In the genomic region with DNA sequence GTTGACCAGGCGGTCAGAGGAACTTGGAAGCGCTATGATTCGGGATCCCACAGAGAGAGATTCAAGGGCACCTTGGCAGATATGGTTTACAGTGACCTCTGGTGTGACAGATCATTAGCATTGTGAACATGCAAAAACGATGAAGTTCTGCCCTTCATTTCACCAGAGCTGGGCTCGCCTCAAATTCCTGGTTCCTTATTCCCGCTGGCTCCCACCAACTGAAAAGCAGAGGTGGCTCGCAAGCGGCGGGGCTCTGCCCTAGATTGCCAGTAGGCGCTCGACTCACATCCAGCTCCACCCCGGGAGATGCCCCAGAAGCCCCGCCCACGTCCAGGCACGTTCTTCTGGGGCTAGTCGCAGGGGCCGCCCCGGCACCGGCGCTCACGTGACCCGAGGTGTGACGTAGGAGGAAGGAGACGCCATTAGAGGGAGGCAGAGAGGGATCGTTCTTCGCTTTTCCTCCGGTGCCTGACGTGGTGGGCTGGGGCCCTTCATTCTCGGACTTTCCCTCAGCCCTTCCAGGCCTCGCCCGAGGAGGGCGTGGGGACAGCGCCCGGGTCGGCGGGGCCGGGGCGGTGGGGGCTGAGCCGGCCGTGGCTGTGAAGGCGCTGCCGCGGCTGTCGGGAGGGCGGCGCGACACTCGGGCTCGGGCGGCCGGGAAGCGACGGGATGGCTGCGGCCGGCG, we compare ENCODE assay signal across 8 cellular contexts. TPM values are rescaled to one million over a fixed set of nuclear protein-coding genes. Genes with fewer than 3 reads are reported as not detected.
DNase-seq lines count a peak whose midpoint lies in the region; TF ChIP-seq lines count a peak whose summit lies in the region.

A gene with protein sequence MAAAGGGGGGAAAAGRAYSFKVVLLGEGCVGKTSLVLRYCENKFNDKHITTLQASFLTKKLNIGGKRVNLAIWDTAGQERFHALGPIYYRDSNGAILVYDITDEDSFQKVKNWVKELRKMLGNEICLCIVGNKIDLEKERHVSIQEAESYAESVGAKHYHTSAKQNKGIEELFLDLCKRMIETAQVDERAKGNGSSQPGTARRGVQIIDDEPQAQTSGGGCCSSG (plus strand): TSS at position 403 of the 685 bp plus-strand sequence. CDS start 267 bp downstream, at position 670.

- H3F3A ChIP-seq in MM.1S (ENCODE audit: insufficient read depth, low read length) (no peaks in the 10 kb centered on the region), neural cell (ENCODE audit: insufficient read depth, low read length, poor library complexity, severe bottlenecking) (no peaks in the 10 kb centered on the region)

- peak within 1 kb of the TSS; percentile 79 for H3K9ac ChIP-seq in MM.1S (ENCODE audit: low read length)
- peak within 1 kb of the TSS; percentile 86 for H3K9ac ChIP-seq in neural cell (ENCODE audit: low read length)

- peak in 2 of 4 donors; percentile 65 to 71 for TF ChIP-seq POLR2A in stomach (IDR thresholded peaks at IDR 0.05)

- H3K4me3 ChIP-seq in HAP-1 (peak within 1 kb of the TSS; percentile 81), MM.1S (ENCODE audit: low read length) (peak within 1 kb of the TSS; percentile 93), neural cell (ENCODE audit: low read length) (peak within 1 kb of the TSS; percentile 98), stomach (peak within 1 kb of the TSS; percentile 64 to 75 (median 72))

- H3K27ac ChIP-seq in MM.1S (ENCODE audit: low read length) (peak within 1 kb of the TSS; percentile 83), neural cell (ENCODE audit: low read length) (peak within 1 kb of the TSS; percentile 85), stomach (peak within 1 kb of the TSS; percentile 93 to 100 (median 96))

- H3K4me2 ChIP-seq in MM.1S (ENCODE audit: low read depth, low read length) (peak within 1 kb of the TSS; percentile 78), neural cell (ENCODE audit: low read length) (peak within 1 kb of the TSS; percentile 99)

- TF ChIP-seq CTCF in MM.1S (IDR thresholded peaks at IDR 0.05; ENCODE audit: low read length) (no peak; the same call in none of the 2 replicates), neural cell (IDR thresholded peaks at IDR 0.05; ENCODE audit: poor library complexity, severe bottlenecking) (peak; percentile 60), stomach (IDR thresholded peaks at IDR 0.05) (peak in 4 of 7 experiments; percentile 13 to 39 (median 30))

- peaks cover 10% of the 10 kb centered on the region; the same call in 1 of the 2 replicates for H3K9me3 ChIP-seq in HAP-1
- no peaks in the 10 kb centered on the region for H3K9me3 ChIP-seq in MM.1S (replicated peaks; ENCODE audit: insufficient read depth, low read length)
- peaks cover 2% of the 10 kb centered on the region for H3K9me3 ChIP-seq in neural cell (ENCODE audit: low read length)
- H3K9me3 ChIP-seq in stomach: peaks cover 0 to 11% (median 3%) of the 10 kb centered on the region in 4 donors

- H3K9me2 ChIP-seq in MM.1S (replicated peaks; ENCODE audit: insufficient read depth, low read length) (no peaks in the 10 kb centered on the region), neural cell (ENCODE audit: insufficient read depth, low read length) (no peaks in the 10 kb centered on the region)

- WGBS in stomach, 5 donors: 1 to 2% (median 1%) methylated on average over 30 to 56 of the region's 56 CpGs

- H3K4me1 ChIP-seq in HAP-1 (peaks cover 17% of the 10 kb centered on the region), MM.1S (ENCODE audit: low read length) (peaks cover 23% of the 10 kb centered on the region), stomach (peaks cover 17 to 41% (median 31%) of the 10 kb centered on the region in 4 donors)

- no peaks in the 10 kb centered on the region for H3K27me3 ChIP-seq in HAP-1 (ENCODE audit: low read depth)
- H3K27me3 ChIP-seq in MM.1S (replicated peaks; ENCODE audit: insufficient read depth, low read length): no peaks in the 10 kb centered on the region
- no peaks in the 10 kb centered on the region for H3K27me3 ChIP-seq in neural cell (ENCODE audit: insufficient read depth, low read depth, low read length)
- H3K27me3 ChIP-seq in stomach: peaks cover 0 to 6% (median 0%) of the 10 kb centered on the region in 3 donors

- in situ Hi-C loops in HAP-1 (cut with MboI; ENCODE audit: low sequenced_read_pairs): no loop called here

- TF ChIP-seq EP300 in neural cell (conservative IDR thresholded peaks at IDR 0.05; ENCODE audit: poor library complexity, severe bottlenecking): peak; percentile 62
- no peak for TF ChIP-seq EP300 in stomach (IDR thresholded peaks at IDR 0.05)

- DNase-seq in GDM1 (lab: John Stamatoyannopoulos, UW) (peak; percentile 94), HAP-1 (ENCODE audit: low spot score in 2 of 2) (peak; percentile 94 to 99), MM.1S (peak; percentile 99), SIG-M5 (lab: John Stamatoyannopoulos, UW) (peak; percentile 79), activated gamma-delta T cell (lab: John Stamatoyannopoulos, UW) (peak; percentile 91), fibroblast of the conjunctiva (ENCODE audit: low read depth) (peak; percentile 92), stomach (peak; percentile 99)

- TF ChIP-seq RAD21 in neural cell (conservative IDR thresholded peaks at IDR 0.05): peak; percentile 23

- H4K20me1 ChIP-seq in MM.1S (ENCODE audit: insufficient read depth, low read length) (peaks cover 7% of the 10 kb centered on the region; the same call in 1 of the 2 replicates), neural cell (ENCODE audit: insufficient read depth) (peaks cover 3% of the 10 kb centered on the region)

- H3K79me2 ChIP-seq in MM.1S (ENCODE audit: low read length) (peaks cover 46% of the 10 kb centered on the region), neural cell (replicated peaks; ENCODE audit: insufficient read depth, low read length) (peaks cover 44% of the 10 kb centered on the region)

- H2AFZ ChIP-seq in MM.1S (ENCODE audit: low read length): peak within 1 kb of the TSS; percentile 98
- peak within 1 kb of the TSS; percentile 56 for H2AFZ ChIP-seq in neural cell (ENCODE audit: low read depth, low read length)

- intact Hi-C loops in stomach (cut with DNase I; ENCODE audit: low total_unique reads): no loop called here

- H3K36me3 ChIP-seq in HAP-1 (replicated peaks) (peaks cover 30% of the 10 kb centered on the region), MM.1S (replicated peaks; ENCODE audit: insufficient read depth, low read length) (no peaks in the 10 kb centered on the region; the same call in 1 of the 2 replicates), neural cell (ENCODE audit: insufficient read depth, low read length) (no peaks in the 10 kb centered on the region), stomach (peaks cover 0 to 24% (median 18%) of the 10 kb centered on the region in 4 donors)

TF ChIP-seq in neural cell, 6 proteins besides CTCF, POLR2A, EP300 and RAD21:
- TF ChIP-seq MXI1 (conservative IDR thresholded peaks at IDR 0.05; ENCODE audit: poor library complexity, severe bottlenecking) (peak; percentile 44), POLR2AphosphoS5 (IDR thresholded peaks at IDR 0.05) (peak; percentile 99), EZH2 (IDR thresholded peaks at IDR 0.05; ENCODE audit: borderline replicate concordance, insufficient read depth, low read length, poor library complexity, severe bottlenecking) (no peak), SMC3 (conservative IDR thresholded peaks at IDR 0.05; ENCODE audit: poor library complexity) (peak; percentile 15), TAF1 (IDR thresholded peaks at IDR 0.05; ENCODE audit: low read depth) (peak; percentile 76)
- TF ChIP-seq, protein P1, sequence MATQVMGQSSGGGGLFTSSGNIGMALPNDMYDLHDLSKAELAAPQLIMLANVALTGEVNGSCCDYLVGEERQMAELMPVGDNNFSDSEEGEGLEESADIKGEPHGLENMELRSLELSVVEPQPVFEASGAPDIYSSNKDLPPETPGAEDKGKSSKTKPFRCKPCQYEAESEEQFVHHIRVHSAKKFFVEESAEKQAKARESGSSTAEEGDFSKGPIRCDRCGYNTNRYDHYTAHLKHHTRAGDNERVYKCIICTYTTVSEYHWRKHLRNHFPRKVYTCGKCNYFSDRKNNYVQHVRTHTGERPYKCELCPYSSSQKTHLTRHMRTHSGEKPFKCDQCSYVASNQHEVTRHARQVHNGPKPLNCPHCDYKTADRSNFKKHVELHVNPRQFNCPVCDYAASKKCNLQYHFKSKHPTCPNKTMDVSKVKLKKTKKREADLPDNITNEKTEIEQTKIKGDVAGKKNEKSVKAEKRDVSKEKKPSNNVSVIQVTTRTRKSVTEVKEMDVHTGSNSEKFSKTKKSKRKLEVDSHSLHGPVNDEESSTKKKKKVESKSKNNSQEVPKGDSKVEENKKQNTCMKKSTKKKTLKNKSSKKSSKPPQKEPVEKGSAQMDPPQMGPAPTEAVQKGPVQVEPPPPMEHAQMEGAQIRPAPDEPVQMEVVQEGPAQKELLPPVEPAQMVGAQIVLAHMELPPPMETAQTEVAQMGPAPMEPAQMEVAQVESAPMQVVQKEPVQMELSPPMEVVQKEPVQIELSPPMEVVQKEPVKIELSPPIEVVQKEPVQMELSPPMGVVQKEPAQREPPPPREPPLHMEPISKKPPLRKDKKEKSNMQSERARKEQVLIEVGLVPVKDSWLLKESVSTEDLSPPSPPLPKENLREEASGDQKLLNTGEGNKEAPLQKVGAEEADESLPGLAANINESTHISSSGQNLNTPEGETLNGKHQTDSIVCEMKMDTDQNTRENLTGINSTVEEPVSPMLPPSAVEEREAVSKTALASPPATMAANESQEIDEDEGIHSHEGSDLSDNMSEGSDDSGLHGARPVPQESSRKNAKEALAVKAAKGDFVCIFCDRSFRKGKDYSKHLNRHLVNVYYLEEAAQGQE (IDR thresholded peaks at IDR 0.05; ENCODE audit: borderline replicate concordance): peak; percentile 58
TF ChIP-seq in neural cell: peak in this region for 5.

RNA-seq across cellular contexts. Expression of the gene that starts here (rescaled TPM):
- polyA plus RNA-seq in neural cell: 26.3 and 28.4 TPM in 2 replicates
- polyA minus RNA-seq in neural cell: 31.9 and 32.1 TPM in 2 replicates
- 10 to 100 TPM in 1 of 5 donors, 1 to 10 TPM in 4; 3.2 to 35.1 (median 6.4) TPM for total RNA-seq in stomach
- polyA plus RNA-seq in stomach: 10 to 100 TPM in 2 of 3 donors, 1 to 10 TPM in 1; 7.4 to 17.1 (median 16.9) TPM

Comparison
In these comparisons a context has a peak if more than half of its experiments do, and no peak if none do; other contexts are left out.
1. Peak in every context shown above with its lines: DNase-seq, H3K4me3 ChIP-seq and H3K27ac ChIP-seq.